19 cellular contexts compared by ENCODE assay signal in genomic region chr12:87329076-87329863, GRCh38.
DNase-seq lines count a peak whose midpoint lies in the region; ATAC-seq and TF ChIP-seq lines count a peak whose summit lies in the region.
"Had no signal": no experiment of that assay in that cellular context is flagged by ENCODE, and none has a peak within 500 bp of the region (broad histone marks: within the 10 kb centered on the region; RNA-seq: fewer than 3 reads in every experiment).

No MANE protein-coding gene starts in this region.

- no peak overlapping the region; the same call in 1 of the 2 replicates for H3K18ac ChIP-seq in IMR-90 (ENCODE audit: low read depth, low read length)

- H3K9me3 ChIP-seq in IMR-90 (ENCODE audit: control insufficient read depth, insufficient read depth, low read length) (no peaks in the 10 kb centered on the region), ascending aorta (no peaks in the 10 kb centered on the region), testis (no peaks in the 10 kb centered on the region)
- H3K9me3 ChIP-seq: BLaER1 treated with 17β-estradiol and CSF1 and Interleukin-3, amounts not matched to agents 10 nM and 100 nM had no signal

- H3K27me3 ChIP-seq in IMR-90 (ENCODE audit: control insufficient read depth, insufficient read depth, low read length) (no peaks in the 10 kb centered on the region), ascending aorta (no peaks in the 10 kb centered on the region), testis (no peaks in the 10 kb centered on the region)
- H3K27me3 ChIP-seq: BLaER1 treated with 17β-estradiol and CSF1 and Interleukin-3, amounts not matched to agents 10 nM and 100 nM had no signal

- H2AK9ac ChIP-seq in IMR-90 (replicated peaks; ENCODE audit: low read depth, low read length, poor library complexity) = no peak overlapping the region

- H2BK120ac ChIP-seq in IMR-90 (ENCODE audit: low read depth, low read length) = no peak overlapping the region

- H4K20me1 ChIP-seq in IMR-90 (ENCODE audit: insufficient read depth, low read length) = no peaks in the 10 kb centered on the region
- H4K20me1 ChIP-seq: BLaER1 treated with 17β-estradiol and CSF1 and Interleukin-3, amounts not matched to agents 10 nM and 100 nM had no signal

- peak overlapping the region; percentile 63 for H3K27ac Mint-ChIP-seq in mesothelial cell of epicardium
- no peak overlapping the region for H3K27ac Mint-ChIP-seq in activated naive CD8-positive, alpha-beta T cell treated with anti-CD3 and anti-CD28 coated beads, Interleukin-2, amount 50 U/mL, for 24 hours
- H3K27ac Mint-ChIP-seq: B cell; CD8-positive, alpha-beta T cell; H9 had no signal

- no peaks in the 10 kb centered on the region for H3K27me3 Mint-ChIP-seq in mesothelial cell of epicardium (ENCODE audit: low read depth)
- no peaks in the 10 kb centered on the region for H3K27me3 Mint-ChIP-seq in activated naive CD8-positive, alpha-beta T cell treated with anti-CD3 and anti-CD28 coated beads, Interleukin-2, amount 50 U/mL, for 24 hours
- H3K27me3 Mint-ChIP-seq: B cell had no signal

- no peak for TF ChIP-seq RAD21 in IMR-90 (IDR thresholded peaks at IDR 0.05; ENCODE audit: low read length)

- intact Hi-C loops in IMR-90 (cut with micrococcal nuclease) (no loop called here), ascending aorta (cut with DNase I) (loop anchor here (10.0 kb wide), 1 partner anchor 614 kb away; no protein-coding TSS in a partner anchor), testis (cut with DNase I; ENCODE audit: low total_unique reads) (no loop called here)

- H3K23ac ChIP-seq in IMR-90 (ENCODE audit: low read depth, low read length) = no peak overlapping the region

- no peak overlapping the region for H2AFZ ChIP-seq in IMR-90 (replicated peaks; ENCODE audit: low read length, poor library complexity)

- H3K27ac ChIP-seq in IMR-90 (ENCODE audit: insufficient read depth, low read length) = no peak overlapping the region
- peak overlapping the region; percentile 39 to 64 for H3K27ac ChIP-seq in ascending aorta
- peak overlapping the region; percentile 84 to 85 for H3K27ac ChIP-seq in testis
- H3K27ac ChIP-seq: BLaER1 treated with 17β-estradiol and CSF1 and Interleukin-3, amounts not matched to agents 10 nM and 100 nM had no signal

- H2BK5ac ChIP-seq in IMR-90 (ENCODE audit: low read depth, low read length, poor library complexity, severe bottlenecking) = no peak overlapping the region

- no peak overlapping the region for H2AK5ac ChIP-seq in IMR-90 (ENCODE audit: low read depth, low read length)

- H3K9me3 Mint-ChIP-seq in mesothelial cell of epicardium = no peaks in the 10 kb centered on the region
- H3K9me3 Mint-ChIP-seq in activated naive CD8-positive, alpha-beta T cell treated with anti-CD3 and anti-CD28 coated beads, Interleukin-2, amount 50 U/mL, for 24 hours = no peaks in the 10 kb centered on the region
- H3K9me3 Mint-ChIP-seq: H9 had no signal

- no peak overlapping the region for H3K56ac ChIP-seq in IMR-90 (ENCODE audit: extremely low read depth, insufficient read depth, low read length)

- no peaks in the 10 kb centered on the region for H3K36me3 ChIP-seq in IMR-90 (ENCODE audit: control insufficient read depth, insufficient read depth, low read length)
- no peaks in the 10 kb centered on the region for H3K36me3 ChIP-seq in ascending aorta
- H3K36me3 ChIP-seq in testis (ENCODE audit: low read depth, missing control alignments) = no peaks in the 10 kb centered on the region
- H3K36me3 ChIP-seq: BLaER1 treated with 17β-estradiol and CSF1 and Interleukin-3, amounts not matched to agents 10 nM and 100 nM had no signal

- H2BK15ac ChIP-seq in IMR-90 (ENCODE audit: low read depth, low read length) = no peak overlapping the region

- peaks cover 26% of the 10 kb centered on the region for H3K4me1 Mint-ChIP-seq in mesothelial cell of epicardium
- H3K4me1 Mint-ChIP-seq in activated naive CD8-positive, alpha-beta T cell treated with anti-CD3 and anti-CD28 coated beads, Interleukin-2, amount 50 U/mL, for 24 hours = no peaks in the 10 kb centered on the region
- H3K4me1 Mint-ChIP-seq: H9 had no signal

- dilution Hi-C loops in IMR-90 (cut with HindIII; ENCODE audit: low sequenced_read_pairs, unreplicated experiment) = no loop called here

- H2BK20ac ChIP-seq in IMR-90 (ENCODE audit: low read depth, low read length) = no peak overlapping the region

- no peaks in the 10 kb centered on the region for H3K9me1 ChIP-seq in IMR-90 (ENCODE audit: insufficient read depth, low read length)

- no TSS peak for BruUV-seq in IMR-90 (replicated peaks; lab: Mats Ljungman, UMichigan)

- H4K91ac ChIP-seq in IMR-90 (ENCODE audit: insufficient read depth, low read depth, low read length) = no peak overlapping the region

- H3K4me3 Mint-ChIP-seq in mesothelial cell of epicardium = no peak overlapping the region
- no peak overlapping the region for H3K4me3 Mint-ChIP-seq in activated naive CD8-positive, alpha-beta T cell treated with anti-CD3 and anti-CD28 coated beads, Interleukin-2, amount 50 U/mL, for 24 hours
- H3K4me3 Mint-ChIP-seq: B cell; CD8-positive, alpha-beta T cell; H9 had no signal

- peak; percentile 27; the same call in 1 of the 2 replicates for ATAC-seq in IMR-90 (ENCODE audit: low read depth)
- ATAC-seq in activated naive CD8-positive, alpha-beta T cell treated with anti-CD3 and anti-CD28 coated beads, Interleukin-2, amount 50 U/mL, for 24 hours = no peak
- no peak for ATAC-seq in GM18909 (IDR thresholded peaks at IDR 0.05; ENCODE audit: poor library complexity, unreplicated experiment)
- ATAC-seq: CD8-positive, alpha-beta T cell; GM12878 had no signal

- H4K8ac ChIP-seq in IMR-90 (ENCODE audit: low read depth in 2 of 2, low read length in 2 of 2) = no peak overlapping the region

- H3K36me3 Mint-ChIP-seq in mesothelial cell of epicardium = no peaks in the 10 kb centered on the region
- no peaks in the 10 kb centered on the region for H3K36me3 Mint-ChIP-seq in activated naive CD8-positive, alpha-beta T cell treated with anti-CD3 and anti-CD28 coated beads, Interleukin-2, amount 50 U/mL, for 24 hours (ENCODE audit: low read depth)
- H3K36me3 Mint-ChIP-seq: CD8-positive, alpha-beta T cell had no signal

- H3K4me3 ChIP-seq in IMR-90 (ENCODE audit: insufficient read depth, low read depth, low read length) (no peak overlapping the region), ascending aorta (no peak overlapping the region), testis (peak overlapping the region; percentile 10 to 42), foreskin fibroblast (ENCODE audit: low read depth in 1 of 2, low read length in 2 of 2) (no peak overlapping the region)
- H3K4me3 ChIP-seq: BLaER1 treated with 17β-estradiol and CSF1 and Interleukin-3, amounts not matched to agents 10 nM and 100 nM; GM12878 had no signal

- no peak for TF ChIP-seq CTCF in IMR-90 (conservative IDR thresholded peaks at IDR 0.05; ENCODE audit: low read depth, low read length)
- no peak for TF ChIP-seq CTCF in ascending aorta (IDR thresholded peaks at IDR 0.05)
- no peak for TF ChIP-seq CTCF in mesothelial cell of epicardium (IDR thresholded peaks at IDR 0.05; ENCODE audit: unreplicated experiment)
- no peak for TF ChIP-seq CTCF in testis (IDR thresholded peaks at IDR 0.05)
- TF ChIP-seq CTCF in foreskin fibroblast (IDR thresholded peaks at IDR 0.05; ENCODE audit: low read depth, low read length) = no peak

- H4K5ac ChIP-seq in IMR-90 (ENCODE audit: low read depth, low read length) = no peak overlapping the region; the same call in 1 of the 2 replicates

- H3K14ac ChIP-seq in IMR-90 (replicated peaks; ENCODE audit: low read depth, low read length) = no peak overlapping the region

- TF ChIP-seq POLR2A in IMR-90 (IDR thresholded peaks at IDR 0.05; ENCODE audit: low read depth, low read length) (no peak), testis (IDR thresholded peaks at IDR 0.05) (no peak)

- H3K4me2 ChIP-seq in IMR-90 (ENCODE audit: low read depth, low read length) = no peak overlapping the region
- H3K4me2 ChIP-seq: BLaER1 treated with 17β-estradiol and CSF1 and Interleukin-3, amounts not matched to agents 10 nM and 100 nM had no signal

- H3K9ac ChIP-seq in IMR-90 (ENCODE audit: low read depth, low read length) = no peak overlapping the region
- H3K9ac ChIP-seq: BLaER1 treated with 17β-estradiol and CSF1 and Interleukin-3, amounts not matched to agents 10 nM and 100 nM had no signal

- H3K4me1 ChIP-seq in IMR-90 (ENCODE audit: control insufficient read depth, insufficient read depth, low read length) (no peaks in the 10 kb centered on the region; the same call in 1 of the 2 replicates), ascending aorta (no peaks in the 10 kb centered on the region), testis (peaks cover 7% of the 10 kb centered on the region)

- no peak overlapping the region for H3K4ac ChIP-seq in IMR-90 (ENCODE audit: low read depth, low read length)

- CTCF ChIA-PET in IMR-90 (lab: Yijun Ruan, JAX) = no interaction called here

- WGBS in IMR-90 (ENCODE audit: extremely low coverage in 2 of 2, insufficient read length in 1 of 2), 2 experiments = no CpG with 5 or more reads among the region's 2 CpGs
- WGBS in testis, 2 donors = 10 to 19% methylated on average over 2 of the region's 2 CpGs

- POLR2A ChIA-PET in IMR-90 (lab: Charles Lee; ENCODE audit: unreplicated experiment) = no interaction called here

- DNase-seq in IMR-90 (peak; percentile 18), ascending aorta (ENCODE audit: low spot score in 2 of 2) (no peak), mesothelial cell of epicardium (ENCODE audit: low spot score in 2 of 2, unreplicated experiment in 2 of 2) (no peak), testis (no peak), hepatic stellate cell (ENCODE audit: low spot score) (no peak), foreskin fibroblast (no peak)
- no peak for DNase-seq in activated naive CD8-positive, alpha-beta T cell treated with anti-CD3 and anti-CD28 coated beads, Interleukin-2, amount 50 U/mL, for 24 hours
- DNase-seq: 8988T; CD8-positive, alpha-beta T cell; COR-L47; DMS 273 treated with DMSO at 0.1 percent for 48 hours; DMS53; DND-41; EL; H9 had no signal

- no peaks in the 10 kb centered on the region for H3K79me1 ChIP-seq in IMR-90 (ENCODE audit: low read depth in 1 of 2, low read length in 2 of 2)

- in situ Hi-C loops in IMR-90 (cut with MboI; ENCODE audit: low sequenced_read_pairs) = no loop called here

TF ChIP-seq in IMR-90, 13 proteins besides CTCF, POLR2A, EP300 and RAD21 (continues in another document):
- TF ChIP-seq CEBPB (IDR thresholded peaks at IDR 0.05; ENCODE audit: low read depth, low read length) (no peak), RCOR1 (IDR thresholded peaks at IDR 0.05; ENCODE audit: insufficient replicate concordance, low read length) (no peak), ELK1 (IDR thresholded peaks at IDR 0.05; ENCODE audit: borderline replicate concordance, low read depth, low read length) (no peak), MAFK (IDR thresholded peaks at IDR 0.05; ENCODE audit: low read depth, low read length) (no peak)

Comparison
In these comparisons a context has a peak if more than half of its experiments do, and no peak if none do; other contexts are left out.
1. H3K4me3 ChIP-seq: peak in testis (2 of 2); none in IMR-90 (single experiment), ascending aorta (0 of 2) and foreskin fibroblast (0 of 2).